8 cellular contexts compared by ENCODE assay signal in the genomic region with DNA sequence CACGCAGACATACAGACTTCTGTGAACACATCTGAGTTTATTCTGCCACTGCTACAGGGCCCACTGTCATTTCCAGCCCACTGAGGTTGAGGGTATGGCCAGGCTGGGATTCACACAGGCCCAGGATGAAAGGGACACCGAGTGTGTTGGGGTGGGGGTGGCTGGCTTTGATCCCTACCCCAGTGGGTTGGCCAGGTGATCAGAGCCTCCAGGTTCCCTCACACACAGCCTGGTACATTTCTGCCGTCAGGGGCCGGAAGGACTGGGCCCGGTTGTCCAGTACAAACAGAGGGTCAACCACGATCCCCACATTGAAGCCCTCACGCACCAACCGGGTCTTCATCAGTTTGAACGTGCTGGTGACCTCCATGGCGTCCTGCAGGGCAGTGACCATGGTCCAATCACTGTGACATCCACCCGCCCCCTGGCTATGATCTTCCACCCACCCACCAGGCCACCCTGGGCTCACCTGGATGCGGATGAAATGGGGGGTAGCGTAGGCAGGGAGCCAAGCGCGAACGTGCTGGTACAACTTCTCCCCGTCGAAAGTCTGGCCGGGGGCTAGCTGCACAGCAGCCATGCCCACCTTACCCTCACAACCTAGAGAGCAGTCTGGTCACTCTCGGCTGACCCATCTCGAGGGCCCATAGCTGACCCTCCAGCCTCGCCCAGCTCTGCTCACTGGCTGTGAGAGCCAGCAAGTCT. TPM values are rescaled to one million over a fixed set of nuclear protein-coding genes. Genes with fewer than 3 reads are reported as not detected.
DNase-seq lines count a peak whose midpoint lies in the region; ATAC-seq and TF ChIP-seq lines count a peak whose summit lies in the region.

No MANE protein-coding gene starts in this region.

- TF ChIP-seq POLR2A in GM18505 (IDR thresholded peaks at IDR 0.05; ENCODE audit: borderline replicate concordance, extremely low read depth, insufficient read depth, insufficient read length) (no peak), prostate gland (IDR thresholded peaks at IDR 0.05) (no peak)

- H3K79me2 ChIP-seq in PC-9 (ENCODE audit: low read depth) = peaks cover 13% of the 10 kb centered on the region; the same call in 1 of the 2 replicates
- no peaks in the 10 kb centered on the region for H3K79me2 ChIP-seq in fibroblast of lung (ENCODE audit: control insufficient read depth, insufficient read depth, low read length)

- H3K9me2 ChIP-seq in PC-9 (ENCODE audit: insufficient read depth) = no peaks in the 10 kb centered on the region

- H3K36me3 ChIP-seq in PC-9 (ENCODE audit: low read depth) (no peaks in the 10 kb centered on the region), fibroblast of lung (ENCODE audit: control insufficient read depth, insufficient read depth, low read length) (no peaks in the 10 kb centered on the region), prostate gland (no peaks in the 10 kb centered on the region)

- WGBS in prostate gland = 59% methylated on average over 22 of the region's 22 CpGs

- ATAC-seq in GM18505 (IDR thresholded peaks at IDR 0.05; ENCODE audit: unreplicated experiment) (peak; percentile 14), HG02678 (IDR thresholded peaks at IDR 0.05; ENCODE audit: unreplicated experiment) (no peak), GM21360 (IDR thresholded peaks at IDR 0.05; ENCODE audit: unreplicated experiment) (no peak)

- no peak for TF ChIP-seq CTCF in PC-9 (conservative IDR thresholded peaks at IDR 0.05)
- no peak for TF ChIP-seq CTCF in fibroblast of lung (conservative IDR thresholded peaks at IDR 0.05 in 1 of 2, IDR thresholded peaks at IDR 0.05 in 1 of 2; ENCODE audit: low read depth in 1 of 2, low read length in 2 of 2)
- TF ChIP-seq CTCF in prostate gland (IDR thresholded peaks at IDR 0.05) = no peak

- no peaks in the 10 kb centered on the region for H3F3A ChIP-seq in PC-9 (ENCODE audit: insufficient read depth, low read depth)

- no peaks in the 10 kb centered on the region for H3K9me3 ChIP-seq in PC-9 (ENCODE audit: insufficient read depth, low read depth)
- no peaks in the 10 kb centered on the region for H3K9me3 ChIP-seq in fibroblast of lung (ENCODE audit: control insufficient read depth, insufficient read depth, low read depth, low read length)
- H3K9me3 ChIP-seq in prostate gland = no peaks in the 10 kb centered on the region

- H2AFZ ChIP-seq in PC-9 = peak overlapping the region; percentile 87
- H2AFZ ChIP-seq in fibroblast of lung (ENCODE audit: low read length) = peak overlapping the region; percentile 83

- CTCF ChIA-PET in PC-9 (lab: Charles Lee) = no interaction called here

- DNase-seq in PC-9 (no peak), fibroblast of lung (ENCODE audit: low read depth in 2 of 2) (no peak), prostate gland (ENCODE audit: low spot score) (no peak), RKO (ENCODE audit: low spot score) (no peak), 8988T (no peak)

- H3K9ac ChIP-seq in fibroblast of lung (ENCODE audit: insufficient read depth, low read length) = no peak overlapping the region

- intact Hi-C loops in PC-9 (cut with micrococcal nuclease; ENCODE audit: unreplicated experiment) (loop anchor here (1.0 kb wide), 1 partner anchor 22 kb away; the partner anchor contains the start of gene ZNF446), prostate gland (cut with DNase I) (no loop called here)

- H4K20me1 ChIP-seq in PC-9 (ENCODE audit: insufficient read depth) (no peaks in the 10 kb centered on the region), fibroblast of lung (ENCODE audit: control insufficient read depth, extremely low read depth, insufficient read depth, low read length) (no peaks in the 10 kb centered on the region)

- POLR2A ChIA-PET in PC-9 (lab: Charles Lee; ENCODE audit: unreplicated experiment) = interaction anchor here (0.7 kb wide), 1 partner anchor 9 kb away, joined by 3 read pairs; no protein-coding TSS in a partner anchor

- peak overlapping the region; percentile 93 for H3K4me2 ChIP-seq in PC-9
- H3K4me2 ChIP-seq in fibroblast of lung (ENCODE audit: extremely low read depth, insufficient read depth, low read length) = peak overlapping the region; percentile 78

- H3K27ac ChIP-seq in PC-9 = no peak overlapping the region
- no peak overlapping the region for H3K27ac ChIP-seq in fibroblast of lung (ENCODE audit: insufficient read depth, low read length)
- no peak overlapping the region for H3K27ac ChIP-seq in prostate gland

- H3K27me3 ChIP-seq in PC-9 (ENCODE audit: insufficient read depth, low read depth) (no peaks in the 10 kb centered on the region), fibroblast of lung (ENCODE audit: control insufficient read depth, insufficient read depth, low read length) (no peaks in the 10 kb centered on the region), prostate gland (replicated peaks; ENCODE audit: insufficient read depth) (no peaks in the 10 kb centered on the region)

- peak overlapping the region; percentile 84 for H3K4me3 ChIP-seq in PC-9
- H3K4me3 ChIP-seq in fibroblast of lung (replicated peaks in 1 of 4; ENCODE audit: control extremely low read depth in 1 of 4, insufficient read depth in 1 of 4, low read depth in 3 of 4, low read length in 4 of 4) = peak overlapping the region; percentile 28 to 69 (median 46)
- H3K4me3 ChIP-seq in prostate gland = peak overlapping the region; percentile 39 to 46

- H3K4me1 ChIP-seq in PC-9 (replicated peaks; ENCODE audit: insufficient read depth) (no peaks in the 10 kb centered on the region), fibroblast of lung (ENCODE audit: control insufficient read depth, extremely low read depth, insufficient read depth, low read length) (peaks cover 5% of the 10 kb centered on the region), prostate gland (replicated peaks) (no peaks in the 10 kb centered on the region)

- BruUV-seq in PC-9 (replicated peaks; lab: Mats Ljungman, UMichigan) = TSS peak; percentile 46

RNA-seq across cellular contexts. Expression of gene SLC27A5, which starts 13.3 kb away (rescaled TPM):
- 8.4 and 9.2 TPM in 2 replicates for total RNA-seq in PC-9 (2021)
- 6.7 and 10.1 TPM in 2 replicates for total RNA-seq in fibroblast of lung
- polyA plus RNA-seq in fibroblast of lung = 5.2 and 7.3 TPM in 2 replicates
- 10.4 and 11.2 TPM in 2 replicates for polyA plus RNA-seq in fibroblast of lung (2012)
- 13.3 and 28.9 TPM in 2 replicates for polyA minus RNA-seq in fibroblast of lung (ENCODE audit: low replicate concordance)
- total RNA-seq in prostate gland = 10 to 100 TPM in 1 of 2 donors, 1 to 10 TPM in 1; 6.6 to 20.7 TPM

RNA-seq across cellular contexts. Expression of gene ZBTB45, which starts 21.1 kb away (rescaled TPM):
- total RNA-seq in PC-9 (2021) (8.1 and 8.9 TPM in 2 replicates), fibroblast of lung (4.9 and 5.9 TPM in 2 replicates), prostate gland (10 to 100 TPM; 22.0 to 24.0 TPM)
- polyA plus RNA-seq in fibroblast of lung = 3.1 and 4.3 TPM in 2 replicates
- polyA plus RNA-seq in fibroblast of lung (2012) = 8.8 and 12.9 TPM in 2 replicates
- 10.4 and 14.3 TPM in 2 replicates for polyA minus RNA-seq in fibroblast of lung (ENCODE audit: low replicate concordance)

RNA-seq across cellular contexts. Expression of gene ZNF446, which starts 22.3 kb away (rescaled TPM):
- 11.0 and 16.5 TPM in 2 replicates for total RNA-seq in PC-9 (2021)
- total RNA-seq in fibroblast of lung = 8.2 and 9.4 TPM in 2 replicates
- polyA plus RNA-seq in fibroblast of lung = 2.4 and 2.5 TPM in 2 replicates
- polyA plus RNA-seq in fibroblast of lung (2012) = 5.4 TPM in 2 replicates
- 3.7 and 12.7 TPM in 2 replicates for polyA minus RNA-seq in fibroblast of lung (ENCODE audit: low replicate concordance)
- 10 to 100 TPM; 37.8 to 38.0 TPM for total RNA-seq in prostate gland

RNA-seq across cellular contexts. Expression of gene ZNF324, which starts 31.6 kb away (rescaled TPM):
- total RNA-seq in PC-9 (2021) (5.9 and 8.1 TPM in 2 replicates), fibroblast of lung (11.8 and 14.2 TPM in 2 replicates), prostate gland (10 to 100 TPM; 22.9 to 27.1 TPM)
- polyA plus RNA-seq in fibroblast of lung = 3.9 and 4.1 TPM in 2 replicates
- 4.8 and 5.1 TPM in 2 replicates for polyA plus RNA-seq in fibroblast of lung (2012)
- 4.6 and 10.2 TPM in 2 replicates for polyA minus RNA-seq in fibroblast of lung (ENCODE audit: low replicate concordance)

RNA-seq across cellular contexts. Expression of gene TRIM28, which starts 45.4 kb away (rescaled TPM):
- total RNA-seq in PC-9 (2021) (311 and 322 TPM in 2 replicates), fibroblast of lung (293 and 325 TPM in 2 replicates), prostate gland (100 to 1,000 TPM; 237 to 374 TPM)
- polyA plus RNA-seq in fibroblast of lung = 160 and 273 TPM in 2 replicates
- polyA plus RNA-seq in fibroblast of lung (2012) = 297 and 535 TPM in 2 replicates
- 1,633 and 2,396 TPM in 2 replicates for polyA minus RNA-seq in fibroblast of lung (ENCODE audit: low replicate concordance)
